ENCODE assay signal across 1 cellular context in the genomic region with DNA sequence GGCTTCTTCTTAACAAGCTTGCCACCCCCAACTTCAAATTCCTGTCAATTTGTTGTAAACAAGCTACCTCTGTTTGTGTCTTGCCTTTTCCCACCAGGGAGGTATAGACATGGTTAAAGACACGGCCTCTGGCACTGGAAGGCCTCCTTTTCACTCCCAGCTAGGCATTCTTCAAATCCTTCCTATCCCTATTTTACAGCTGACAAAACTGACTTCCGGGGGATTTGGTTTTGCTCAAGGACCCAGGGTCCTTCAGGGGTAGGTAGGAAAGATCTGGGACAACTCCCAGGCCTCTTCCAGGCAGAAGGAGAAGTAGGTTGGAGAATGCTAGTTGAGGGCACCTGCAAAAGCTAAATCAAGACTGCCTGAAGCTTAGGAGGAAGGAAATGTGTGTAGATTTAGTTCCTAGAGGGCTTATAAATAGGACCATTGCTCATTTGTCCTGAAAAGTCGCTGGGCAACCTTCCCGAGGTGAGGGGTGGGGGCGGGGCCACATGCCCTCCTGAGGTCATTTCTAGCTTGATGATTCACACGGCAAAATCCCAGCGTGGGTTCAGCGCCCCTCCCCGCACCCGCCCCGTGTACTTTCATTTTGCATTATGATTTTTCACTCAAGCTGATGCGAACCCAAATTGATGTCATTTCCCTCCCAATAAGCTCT.
TF ChIP-seq lines count a peak whose summit lies in the region.

No MANE protein-coding gene starts in this region.

TF ChIP-seq in GM23338, 12 proteins besides CTCF, POLR2A, EP300 and RAD21 (continued from another document):
- TF ChIP-seq, protein P1, sequence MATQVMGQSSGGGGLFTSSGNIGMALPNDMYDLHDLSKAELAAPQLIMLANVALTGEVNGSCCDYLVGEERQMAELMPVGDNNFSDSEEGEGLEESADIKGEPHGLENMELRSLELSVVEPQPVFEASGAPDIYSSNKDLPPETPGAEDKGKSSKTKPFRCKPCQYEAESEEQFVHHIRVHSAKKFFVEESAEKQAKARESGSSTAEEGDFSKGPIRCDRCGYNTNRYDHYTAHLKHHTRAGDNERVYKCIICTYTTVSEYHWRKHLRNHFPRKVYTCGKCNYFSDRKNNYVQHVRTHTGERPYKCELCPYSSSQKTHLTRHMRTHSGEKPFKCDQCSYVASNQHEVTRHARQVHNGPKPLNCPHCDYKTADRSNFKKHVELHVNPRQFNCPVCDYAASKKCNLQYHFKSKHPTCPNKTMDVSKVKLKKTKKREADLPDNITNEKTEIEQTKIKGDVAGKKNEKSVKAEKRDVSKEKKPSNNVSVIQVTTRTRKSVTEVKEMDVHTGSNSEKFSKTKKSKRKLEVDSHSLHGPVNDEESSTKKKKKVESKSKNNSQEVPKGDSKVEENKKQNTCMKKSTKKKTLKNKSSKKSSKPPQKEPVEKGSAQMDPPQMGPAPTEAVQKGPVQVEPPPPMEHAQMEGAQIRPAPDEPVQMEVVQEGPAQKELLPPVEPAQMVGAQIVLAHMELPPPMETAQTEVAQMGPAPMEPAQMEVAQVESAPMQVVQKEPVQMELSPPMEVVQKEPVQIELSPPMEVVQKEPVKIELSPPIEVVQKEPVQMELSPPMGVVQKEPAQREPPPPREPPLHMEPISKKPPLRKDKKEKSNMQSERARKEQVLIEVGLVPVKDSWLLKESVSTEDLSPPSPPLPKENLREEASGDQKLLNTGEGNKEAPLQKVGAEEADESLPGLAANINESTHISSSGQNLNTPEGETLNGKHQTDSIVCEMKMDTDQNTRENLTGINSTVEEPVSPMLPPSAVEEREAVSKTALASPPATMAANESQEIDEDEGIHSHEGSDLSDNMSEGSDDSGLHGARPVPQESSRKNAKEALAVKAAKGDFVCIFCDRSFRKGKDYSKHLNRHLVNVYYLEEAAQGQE (IDR thresholded peaks at IDR 0.05; ENCODE audit: unreplicated experiment), result no peak
- no peak for TF ChIP-seq JUNB (IDR thresholded peaks at IDR 0.05; ENCODE audit: unreplicated experiment)
- TF ChIP-seq STAT1 (IDR thresholded peaks at IDR 0.05; ENCODE audit: unreplicated experiment), result no peak
